1 cellular context compared by ENCODE assay signal in the genomic region with DNA sequence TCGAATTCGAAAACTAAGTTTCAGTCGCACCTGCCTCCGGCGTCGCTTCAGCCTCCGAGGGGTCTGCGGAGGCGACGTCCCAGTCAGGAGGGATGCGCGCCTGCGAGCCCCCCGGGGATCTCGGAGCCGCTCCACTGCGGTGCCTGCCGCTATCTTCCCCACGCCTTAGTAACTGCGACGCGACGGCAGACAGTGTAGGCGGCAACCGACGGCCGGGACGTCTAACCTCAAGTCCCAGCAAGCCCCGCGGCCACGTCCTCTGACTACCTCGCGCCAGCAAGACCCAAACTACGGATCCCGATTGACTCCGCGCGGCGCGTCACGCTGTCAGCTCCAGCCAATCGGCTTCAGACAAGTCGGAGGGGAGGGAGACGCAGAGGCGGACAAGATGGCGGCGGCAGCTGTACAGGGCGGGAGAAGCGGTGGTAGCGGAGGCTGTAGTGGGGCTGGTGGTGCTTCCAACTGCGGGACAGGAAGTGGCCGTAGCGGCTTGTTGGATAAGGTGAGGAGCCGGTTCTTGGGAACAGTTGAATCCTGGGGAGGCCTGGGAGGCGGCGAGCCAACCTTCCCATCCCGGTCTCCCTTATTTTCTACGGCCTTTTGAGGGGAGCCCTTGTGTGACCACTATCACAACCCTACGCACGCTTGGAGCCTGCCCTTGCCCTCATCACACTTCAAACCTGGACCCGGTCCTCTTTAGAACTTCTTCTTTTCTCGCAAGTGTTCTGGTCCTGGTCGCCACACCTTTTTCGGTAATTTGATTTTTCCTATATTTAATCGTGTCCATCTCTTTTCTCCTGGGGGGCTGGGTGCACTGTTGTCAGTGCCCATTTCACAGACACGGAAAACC.
TF ChIP-seq lines count a peak whose summit lies in the region.

A gene (plus strand): TSS at position 369 of the 850 bp plus-strand sequence. CDS start 20 bp downstream, at position 389.
A gene with protein sequence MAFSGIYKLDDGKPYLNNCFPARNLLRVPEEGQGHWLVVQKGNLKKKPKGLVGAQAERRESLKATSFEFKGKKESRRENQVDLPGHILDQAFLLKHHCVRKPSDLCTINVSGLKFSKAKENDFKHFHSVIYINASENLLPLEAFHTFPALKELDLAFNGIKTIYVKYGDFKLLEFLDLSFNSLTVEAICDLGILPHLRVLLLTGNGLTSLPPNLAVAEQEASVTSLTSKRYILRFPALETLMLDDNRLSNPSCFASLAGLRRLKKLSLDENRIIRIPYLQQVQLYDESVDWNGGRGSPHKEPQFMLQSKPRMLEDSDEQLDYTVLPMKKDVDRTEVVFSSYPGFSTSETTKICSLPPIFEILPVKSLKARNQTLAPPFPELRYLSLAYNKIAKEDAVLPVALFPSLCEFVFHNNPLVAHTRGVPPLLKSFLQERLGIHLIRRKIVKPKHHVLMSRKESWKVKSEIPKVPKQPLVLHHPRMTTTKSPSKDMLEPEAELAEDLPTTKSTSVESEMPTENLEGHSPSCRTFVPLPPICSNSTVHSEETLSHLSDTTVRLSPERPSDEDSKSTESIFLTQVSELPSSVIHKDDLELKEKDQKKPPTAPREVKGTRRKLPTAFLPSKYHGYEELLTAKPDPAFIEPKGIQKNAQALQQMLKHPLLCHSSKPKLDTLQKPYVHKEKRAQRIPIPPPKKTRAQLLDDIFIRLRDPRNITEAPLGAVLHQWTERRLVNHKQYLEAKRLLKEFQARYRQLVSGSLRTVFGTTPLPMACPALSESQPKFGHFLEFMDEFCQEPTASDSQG (minus strand): TSS at position 194 of the 850 bp plus-strand sequence. CDS start 8,213 bp downstream, outside the sequence.

TF ChIP-seq in K562, 482 proteins besides CTCF, POLR2A, EP300 and RAD21 (continued from another document):
- TF ChIP-seq, protein P1, sequence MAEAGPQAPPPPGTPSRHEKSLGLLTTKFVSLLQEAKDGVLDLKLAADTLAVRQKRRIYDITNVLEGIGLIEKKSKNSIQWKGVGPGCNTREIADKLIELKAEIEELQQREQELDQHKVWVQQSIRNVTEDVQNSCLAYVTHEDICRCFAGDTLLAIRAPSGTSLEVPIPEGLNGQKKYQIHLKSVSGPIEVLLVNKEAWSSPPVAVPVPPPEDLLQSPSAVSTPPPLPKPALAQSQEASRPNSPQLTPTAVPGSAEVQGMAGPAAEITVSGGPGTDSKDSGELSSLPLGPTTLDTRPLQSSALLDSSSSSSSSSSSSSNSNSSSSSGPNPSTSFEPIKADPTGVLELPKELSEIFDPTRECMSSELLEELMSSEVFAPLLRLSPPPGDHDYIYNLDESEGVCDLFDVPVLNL (CRISPR knock-in tag; IDR thresholded peaks at IDR 0.05; ENCODE audit: low read depth) = peak; percentile 79
- TF ChIP-seq PHF20 (IDR thresholded peaks at IDR 0.05; ENCODE audit: partially characterized antibody) = peak; percentile 82
- TF ChIP-seq ZNF165 (CRISPR knock-in tag; IDR thresholded peaks at IDR 0.05; ENCODE audit: borderline replicate concordance) = 0 out of 2 replicates have a peak, but pooled peaks have one; percentile 57
- TF ChIP-seq DPF2 (IDR thresholded peaks at IDR 0.05) = peak; percentile 12; the same call in 1 of the 2 replicates
- no peak for TF ChIP-seq PPARD (CRISPR knock-in tag; IDR thresholded peaks at IDR 0.05)
- peak; percentile 81 for TF ChIP-seq ATF7 (IDR thresholded peaks at IDR 0.05)
- peak; percentile 37; the same call in 1 of the 2 replicates for TF ChIP-seq ARID1B (IDR thresholded peaks at IDR 0.05)
- TF ChIP-seq ZNF384 (IDR thresholded peaks at IDR 0.05; ENCODE audit: low read depth, low read length) = 0 out of 2 replicates have a peak, but pooled peaks have one; percentile 16
- TF ChIP-seq ZNF75A (CRISPR knock-in tag; IDR thresholded peaks at IDR 0.05) = no peak
- TF ChIP-seq FOXP1 (CRISPR knock-in tag; IDR thresholded peaks at IDR 0.05) = peak; percentile 83; the same call in 1 of the 2 replicates
- peak; percentile 70 to 86; a peak in 2 of 4 replicates for TF ChIP-seq SIN3A (IDR thresholded peaks at IDR 0.05; ENCODE audit: borderline replicate concordance in 2 of 2, control insufficient read depth in 1 of 2, low read depth in 2 of 2, low read length in 2 of 2)
- TF ChIP-seq CBFB (CRISPR knock-in tag; IDR thresholded peaks at IDR 0.05) = peak; percentile 88
- peak; percentile 27 for TF ChIP-seq RBM25 (IDR thresholded peaks at IDR 0.05; ENCODE audit: low read depth, low read length, severe bottlenecking)
- TF ChIP-seq ZKSCAN3 (CRISPR knock-in tag; IDR thresholded peaks at IDR 0.05) = no peak
- TF ChIP-seq CC2D1A (IDR thresholded peaks at IDR 0.05) = 0 out of 2 replicates have a peak, but pooled peaks have one; percentile 43
- TF ChIP-seq GTF2E2 (tag; IDR thresholded peaks at IDR 0.05) = peak; percentile 90
- TF ChIP-seq DACH1 (IDR thresholded peaks at IDR 0.05; ENCODE audit: partially characterized antibody) = peak; percentile 8
- TF ChIP-seq CBFA2T3 (IDR thresholded peaks at IDR 0.05) = no peak
- peak; percentile 96 for TF ChIP-seq CREM (IDR thresholded peaks at IDR 0.05; ENCODE audit: low read depth)
- TF ChIP-seq, protein P2, sequence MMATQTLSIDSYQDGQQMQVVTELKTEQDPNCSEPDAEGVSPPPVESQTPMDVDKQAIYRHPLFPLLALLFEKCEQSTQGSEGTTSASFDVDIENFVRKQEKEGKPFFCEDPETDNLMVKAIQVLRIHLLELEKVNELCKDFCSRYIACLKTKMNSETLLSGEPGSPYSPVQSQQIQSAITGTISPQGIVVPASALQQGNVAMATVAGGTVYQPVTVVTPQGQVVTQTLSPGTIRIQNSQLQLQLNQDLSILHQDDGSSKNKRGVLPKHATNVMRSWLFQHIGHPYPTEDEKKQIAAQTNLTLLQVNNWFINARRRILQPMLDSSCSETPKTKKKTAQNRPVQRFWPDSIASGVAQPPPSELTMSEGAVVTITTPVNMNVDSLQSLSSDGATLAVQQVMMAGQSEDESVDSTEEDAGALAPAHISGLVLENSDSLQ (IDR thresholded peaks at IDR 0.05) = peak; percentile 89
